ENCODE assay signal across 11 cellular contexts in the genomic region with DNA sequence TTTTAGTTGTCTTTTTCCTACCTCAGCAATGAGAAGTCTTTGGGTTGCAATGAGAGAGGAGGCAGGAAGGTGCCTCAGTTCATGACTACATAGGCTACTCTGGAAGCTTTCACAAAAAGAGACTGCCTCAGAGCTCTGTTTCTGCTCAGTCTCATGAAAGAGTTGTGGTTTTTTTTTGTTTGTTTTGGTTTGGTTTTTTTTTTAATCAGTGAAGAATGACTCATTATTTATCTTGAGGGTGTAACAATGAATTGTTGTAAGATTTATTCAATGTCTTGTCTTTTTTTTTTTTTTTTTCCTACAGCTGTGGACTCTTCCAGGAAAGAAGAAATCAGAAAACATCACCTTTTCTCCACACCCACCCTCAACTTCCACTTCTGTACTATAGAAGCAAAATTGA.
DNase-seq lines count a peak whose midpoint lies in the region; ATAC-seq, FAIRE-seq and TF ChIP-seq lines count a peak whose summit lies in the region.
"Had no signal": no experiment of that assay in that cellular context is flagged by ENCODE, and none has a peak within 500 bp of the region (broad histone marks: within the 10 kb centered on the region; RNA-seq: fewer than 3 reads in every experiment).

No MANE protein-coding gene starts in this region.

- in situ Hi-C loops in SK-MEL-5 (cut with HindIII; ENCODE audit: low pct_unique_long_range_greater_than_20kb, low sequenced_read_pairs): no loop called here
- in situ Hi-C loops in G401 (cut with HindIII; ENCODE audit: low sequenced_read_pairs): no loop called here

- peak overlapping the region in 1 of 10 donors; percentile 2 for H3K27ac ChIP-seq in heart right ventricle
- H3K27ac ChIP-seq in testis: peak overlapping the region in 1 of 2 donors; percentile 73

- ATAC-seq in heart right ventricle: peak in 5 of 8 donors; percentile 24 to 67 (median 46)
- no peak for ATAC-seq in HG03565 (IDR thresholded peaks at IDR 0.05; ENCODE audit: unreplicated experiment)
- ATAC-seq: CD8-positive, alpha-beta T cell had no signal

- no peak for DNase-seq in heart right ventricle
- DNase-seq in cardiac septum (ENCODE audit: low spot score): no peak
- DNase-seq in SK-MEL-5 (ENCODE audit: low read depth, low spot score): peak; percentile 9
- DNase-seq in foreskin fibroblast: peak; percentile 50 to 74
- DNase-seq in urothelium cell line (ENCODE audit: low spot score): peak; percentile 74
- DNase-seq in testis: no peak
- no peak for DNase-seq in G401 (ENCODE audit: low spot score)
- DNase-seq: CD8-positive, alpha-beta T cell; NCI-H345 had no signal

- TF ChIP-seq CTCF in heart right ventricle (IDR thresholded peaks at IDR 0.05): no peak
- no peak for TF ChIP-seq CTCF in foreskin fibroblast (IDR thresholded peaks at IDR 0.05; ENCODE audit: low read depth, low read length)
- TF ChIP-seq CTCF in testis (IDR thresholded peaks at IDR 0.05): no peak

- H3K9me3 ChIP-seq in heart right ventricle (peaks cover 0 to 11% (median 0%) of the 10 kb centered on the region in 11 donors), testis (no peaks in the 10 kb centered on the region)

- intact Hi-C loops in heart right ventricle (cut with DNase I): no loop called here
- intact Hi-C loops in cardiac septum (cut with DNase I): no loop called here
- intact Hi-C loops in testis (cut with DNase I; ENCODE audit: low total_unique reads): no loop called here

- peaks cover 0 to 10% (median 0%) of the 10 kb centered on the region in 9 donors for H3K4me1 ChIP-seq in heart right ventricle
- H3K4me1 ChIP-seq in testis: peaks cover 4% of the 10 kb centered on the region

- H3K27me3 ChIP-seq in heart right ventricle (no peaks in the 10 kb centered on the region), testis (no peaks in the 10 kb centered on the region)

- no peak for FAIRE-seq in urothelium cell line (lab: Jason Lieb, UNC)
- FAIRE-seq: TTC549 had no signal

- no peak for TF ChIP-seq POLR2A in testis (IDR thresholded peaks at IDR 0.05)

- H3K4me3 ChIP-seq in heart right ventricle: no peak overlapping the region
- no peak overlapping the region for H3K4me3 ChIP-seq in foreskin fibroblast (ENCODE audit: low read depth in 1 of 2, low read length in 2 of 2)
- H3K4me3 ChIP-seq in testis: no peak overlapping the region

- no peaks in the 10 kb centered on the region for H3K36me3 ChIP-seq in heart right ventricle
- no peaks in the 10 kb centered on the region for H3K36me3 ChIP-seq in testis (ENCODE audit: low read depth, missing control alignments)

Comparison
In these comparisons a context has a peak if more than half of its experiments do, and no peak if none do; other contexts are left out.
1. DNase-seq: peak in SK-MEL-5 (single experiment), foreskin fibroblast (2 of 2) and urothelium cell line (single experiment); none in heart right ventricle (0 of 2), cardiac septum (single experiment), testis (single experiment) and G401 (single experiment).